Comparison of ENCODE assay signal across 33 cellular contexts in genomic region chr13:20326809-20327208, GRCh38.
"Had no signal": no experiment of that assay in that cellular context is flagged by ENCODE, and none has a peak within 500 bp of the region (broad histone marks: within the 10 kb centered on the region; RNA-seq: fewer than 3 reads in every experiment).

No MANE protein-coding gene starts in this region.

- FAIRE-seq: urothelium cell line had no signal

- H3K9me3 ChIP-seq: ovary, testis, vagina had no signal

- ATAC-seq: naive thymus-derived CD8-positive, alpha-beta T cell; natural killer cell treated with Interleukin-12 subunit alpha and Interleukin-12 subunit beta and Interleukin-15 and Interleukin-18, amount 100 ng/mL, for 72 hours; psoas muscle; right cardiac atrium; sciatic nerve; stimulated activated memory B cell treated with anti-CD40 and anti-IgM and Interleukin-4, amounts not matched to agents 10 μg/mL and 1 μg/mL and 100 μg/mL, for 72 hours; stimulated activated naive CD8-positive, alpha-beta T cell treated with anti-CD3 and anti-CD28 coated beads, Interleukin-15, amount 100 ng/mL, for 72 hours; stimulated activated naive CD8-positive, alpha-beta T cell treated with anti-CD3 and anti-CD28 coated beads, Interleukin-15, Interleukin-2, amounts not matched to agents 100 U/mL and 50 U/mL, for 24 hours had no signal

- H3K27me3 Mint-ChIP-seq: progenitor cell of endocrine pancreas; stimulated activated naive CD8-positive, alpha-beta T cell treated with anti-CD3 and anti-CD28 coated beads, Interleukin-15, amount 100 ng/mL, for 72 hours; type B pancreatic cell had no signal

- H3K9ac ChIP-seq: parathyroid adenoma had no signal

- H3K4me1 Mint-ChIP-seq: naive B cell; naive thymus-derived CD8-positive, alpha-beta T cell; nephron progenitor cell; neural crest cell; stimulated activated memory B cell treated with anti-CD40 and anti-IgM and Interleukin-4, amounts not matched to agents 10 μg/mL and 1 μg/mL and 100 μg/mL, for 72 hours; stimulated activated naive CD8-positive, alpha-beta T cell treated with anti-CD3 and anti-CD28 coated beads, Interleukin-15, amount 100 ng/mL, for 72 hours had no signal

- H3K27ac Mint-ChIP-seq: naive B cell; naive thymus-derived CD8-positive, alpha-beta T cell; natural killer cell treated with Interleukin-12 subunit alpha and Interleukin-12 subunit beta and Interleukin-15 and Interleukin-18, amount 100 ng/mL, for 72 hours; nephron progenitor cell; progenitor cell of endocrine pancreas; stimulated activated memory B cell treated with anti-CD40 and anti-IgM and Interleukin-4, amounts not matched to agents 10 μg/mL and 1 μg/mL and 100 μg/mL, for 72 hours; stimulated activated naive CD8-positive, alpha-beta T cell treated with anti-CD3 and anti-CD28 coated beads, Interleukin-15, amount 100 ng/mL, for 72 hours; type B pancreatic cell had no signal

- H2AFZ ChIP-seq: parathyroid adenoma had no signal

- H3K4me3 ChIP-seq: ovary, psoas muscle, skin epidermis, smooth muscle cell, spleen, suprapubic skin, testis, tibial artery, transverse colon, vagina had no signal

- H3K27me3 ChIP-seq: ovary, suprapubic skin, testis, tibial artery, transverse colon, vagina had no signal

- H3K4me2 ChIP-seq: smooth muscle cell had no signal

- DNase-seq: naive B cell; naive thymus-derived CD8-positive, alpha-beta T cell; nephron progenitor cell; occipital lobe; ovary; posterior cingulate gyrus; psoas muscle; right cardiac atrium; spleen; stimulated activated CD4-positive, alpha-beta T cell treated with anti-CD3 and anti-CD28 coated beads, Interleukin-12 subunit alpha, Interleukin-12 subunit beta, amount 100 ng/mL, for 4 hours; stimulated activated CD4-positive, alpha-beta T cell treated with anti-CD3 and anti-CD28 coated beads, Interleukin-1b, Interleukin-23, amount 100 ng/mL, for 48 hours; stimulated activated CD4-positive, alpha-beta T cell treated with anti-CD3 and anti-CD28 coated beads, Interleukin-4, amount 100 ng/mL, for 1 hour; stimulated activated CD4-positive, alpha-beta T cell treated with anti-CD3 and anti-CD28 coated beads, Interleukin-4, amount 100 ng/mL, for 4 hours; stimulated activated CD8-positive, alpha-beta memory T cell treated with anti-CD3 and anti-CD28 coated beads, Interleukin-4, amount 100 ng/mL, for 48 hours; stimulated activated naive CD4-positive, alpha-beta T cell; stimulated activated naive CD8-positive, alpha-beta T cell treated with anti-CD3 and anti-CD28 coated beads, Interleukin-15, amount 100 ng/mL, for 72 hours; stimulated activated naive CD8-positive, alpha-beta T cell treated with anti-CD3 and anti-CD28 coated beads, Interleukin-15, Interleukin-2, amounts not matched to agents 100 U/mL and 50 U/mL, for 24 hours; substantia nigra; testis; tibial artery; transverse colon had no signal

- H3K4me1 ChIP-seq: parathyroid adenoma, psoas muscle, spleen, testis, tibial artery, transverse colon, vagina had no signal

- H3K36me3 ChIP-seq: ovary, spleen, suprapubic skin, tibial artery, transverse colon, vagina had no signal

- H3K79me2 ChIP-seq: parathyroid adenoma had no signal

- H3K36me3 Mint-ChIP-seq: stimulated activated memory B cell treated with anti-CD40 and anti-IgM and Interleukin-4, amounts not matched to agents 10 μg/mL and 1 μg/mL and 100 μg/mL, for 72 hours; type B pancreatic cell had no signal

- H3K4me3 Mint-ChIP-seq: naive thymus-derived CD8-positive, alpha-beta T cell; natural killer cell treated with Interleukin-12 subunit alpha and Interleukin-12 subunit beta and Interleukin-15 and Interleukin-18, amount 100 ng/mL, for 72 hours; nephron progenitor cell; neural crest cell; stimulated activated memory B cell treated with anti-CD40 and anti-IgM and Interleukin-4, amounts not matched to agents 10 μg/mL and 1 μg/mL and 100 μg/mL, for 72 hours; stimulated activated naive CD8-positive, alpha-beta T cell treated with anti-CD3 and anti-CD28 coated beads, Interleukin-15, amount 100 ng/mL, for 72 hours; type B pancreatic cell had no signal

- H3K27ac ChIP-seq: ovary, parathyroid adenoma, psoas muscle, skin epidermis, spleen, suprapubic skin, testis, tibial artery, transverse colon, vagina had no signal
